ENCODE assay signal across 16 cellular contexts in the genomic region with DNA sequence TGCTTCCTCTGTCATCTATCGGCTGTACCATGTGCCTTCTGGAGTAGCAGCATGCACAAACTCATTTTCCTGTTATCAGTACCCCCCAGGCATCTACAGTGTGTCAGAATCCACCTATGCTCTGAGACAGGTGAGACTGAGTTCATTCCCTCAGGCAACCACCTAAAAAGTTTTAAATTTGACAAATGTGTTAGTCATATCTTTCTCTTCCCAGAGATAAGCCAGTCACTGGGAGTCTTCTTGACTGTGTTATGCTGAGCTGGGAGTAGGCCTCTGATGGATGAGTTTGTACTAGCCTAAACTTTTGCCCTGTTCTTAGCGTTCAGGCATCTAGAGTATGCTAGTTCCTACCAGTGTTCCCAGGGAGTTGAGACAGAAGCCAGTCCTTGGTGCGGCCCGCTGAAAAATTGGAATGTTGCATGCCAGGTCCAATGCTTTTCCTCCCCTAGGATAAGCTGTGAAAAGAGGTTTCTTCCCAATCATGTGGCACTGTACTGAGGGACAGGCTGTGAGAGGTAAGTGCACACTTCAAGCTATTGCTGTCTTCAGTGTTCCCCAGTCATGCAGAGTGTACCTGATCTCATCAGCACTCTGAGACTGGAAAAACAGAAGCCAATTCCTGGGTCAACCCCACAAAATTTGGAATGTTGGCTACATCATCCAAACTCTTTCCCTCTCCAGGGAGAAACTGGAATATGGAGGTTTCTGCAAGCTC.
A peak's percentile ranks its signal among the peaks of the same experiment; 100 is the strongest.
DNase-seq lines count a peak whose midpoint lies in the region; ATAC-seq and TF ChIP-seq lines count a peak whose summit lies in the region.
"Had no signal": no experiment of that assay in that cellular context is flagged by ENCODE, and none has a peak within 500 bp of the region (broad histone marks: within the 10 kb centered on the region; RNA-seq: fewer than 3 reads in every experiment).

No MANE protein-coding gene starts in this region.

- TF ChIP-seq CTCF in SU-DHL-6 (IDR thresholded peaks at IDR 0.05; ENCODE audit: insufficient read depth, low read length, poor library complexity, severe bottlenecking) (no peak), tibial nerve (IDR thresholded peaks at IDR 0.05) (no peak)

- no peaks in the 10 kb centered on the region for H4K20me1 ChIP-seq in SU-DHL-6 (ENCODE audit: low read depth, low read length)

- 88 to 92% methylated on average over 4 of the region's 4 CpGs for WGBS in tibial nerve, 2 donors

- peak; percentile 30 for ATAC-seq in left lobe of liver

- TF ChIP-seq EP300 in tibial nerve (IDR thresholded peaks at IDR 0.05) = no peak

- H3K9me3 ChIP-seq in SU-DHL-6 (ENCODE audit: insufficient read depth, low read length) (no peaks in the 10 kb centered on the region), tibial nerve (no peaks in the 10 kb centered on the region)
- H3K9me3 ChIP-seq: SJSA1 had no signal

- H3K4me1 ChIP-seq in tibial nerve = no peaks in the 10 kb centered on the region
- H3K4me1 ChIP-seq: SJSA1 had no signal

- no peak for TF ChIP-seq POLR2A in tibial nerve (IDR thresholded peaks at IDR 0.05)

- DNase-seq in NCI-H2227 treated with DMSO at 0.1 percent for 48 hours (lab: John Stamatoyannopoulos, UW) (peak; percentile 90), left lobe of liver (ENCODE audit: low spot score) (no peak), tibial nerve (ENCODE audit: low spot score in 2 of 2) (no peak), NCI-H1417 (lab: John Stamatoyannopoulos, UW) (no peak)
- no peak for DNase-seq in activated CD4-positive, alpha-beta T cell treated with anti-CD3 and anti-CD28 coated beads, Interleukin-2, amount 50 U/mL, for 48 hours
- no peak for DNase-seq in activated effector memory CD4-positive, alpha-beta T cell treated with anti-CD3 and anti-CD28 coated beads, Interleukin-2, amount 50 U/mL, for 16 hours
- DNase-seq: ACHN, C1 segment of cervical spinal cord, DMS79 treated with DMSO at 0.1 percent for 48 hours, H7, HFFc6, NCI-H2081 treated with DMSO at 0.1 percent for 48 hours, NCI-H510A treated with DMSO at 0.1 percent for 48 hours, NCI-H774 had no signal

- H3K27ac ChIP-seq in SU-DHL-6 (ENCODE audit: low read depth, low read length) (peak overlapping the region; percentile 93), tibial nerve (no peak overlapping the region)
- H3K27ac ChIP-seq: SJSA1 had no signal

- H3F3A ChIP-seq in SU-DHL-6 (ENCODE audit: insufficient read depth) = peaks cover 33% of the 10 kb centered on the region

- H3K36me3 ChIP-seq in SU-DHL-6 (ENCODE audit: low read length) (peaks cover 11% of the 10 kb centered on the region; the same call in 1 of the 2 replicates), tibial nerve (no peaks in the 10 kb centered on the region)
- H3K36me3 ChIP-seq: SJSA1 had no signal

- H2AFZ ChIP-seq in SU-DHL-6 (ENCODE audit: low read depth, low read length, severe bottlenecking) = peak overlapping the region; percentile 67

- H3K4me2 ChIP-seq in SU-DHL-6 (ENCODE audit: low read depth, low read length, poor library complexity, severe bottlenecking) = peak overlapping the region; percentile 99

- peak overlapping the region; percentile 57 for H3K9ac ChIP-seq in SU-DHL-6 (ENCODE audit: low read length)

- H3K4me3 ChIP-seq in SU-DHL-6 (ENCODE audit: insufficient read depth, low read length, poor library complexity, severe bottlenecking) (peak overlapping the region; percentile 52), tibial nerve (no peak overlapping the region)
- H3K4me3 ChIP-seq: SJSA1 had no signal

- H3K27me3 ChIP-seq in SU-DHL-6 (ENCODE audit: low read length) = no peaks in the 10 kb centered on the region
- H3K27me3 ChIP-seq in tibial nerve = no peaks in the 10 kb centered on the region
- H3K27me3 ChIP-seq: SJSA1 had no signal

- H3K9me2 ChIP-seq in SU-DHL-6 (replicated peaks; ENCODE audit: insufficient read depth, low read length) = no peaks in the 10 kb centered on the region

- H3K79me2 ChIP-seq in SU-DHL-6 (ENCODE audit: insufficient read depth, low read length) = peaks cover 22% of the 10 kb centered on the region
